Comparison of ENCODE assay signal across 13 cellular contexts in genomic region chr11:16603245-16603644, GRCh38.
DNase-seq lines count a peak whose midpoint lies in the region; ATAC-seq and TF ChIP-seq lines count a peak whose summit lies in the region.
"Had no signal": no experiment of that assay in that cellular context is flagged by ENCODE, and none has a peak within 500 bp of the region (broad histone marks: within the 10 kb centered on the region; RNA-seq: fewer than 3 reads in every experiment).

No MANE protein-coding gene starts in this region.

- no peaks in the 10 kb centered on the region for H3K36me3 Mint-ChIP-seq in glutamatergic neuron (ENCODE audit: unreplicated experiment)
- H3K36me3 Mint-ChIP-seq: activated naive CD8-positive, alpha-beta T cell treated with anti-CD3 and anti-CD28 coated beads, Interleukin-2, amount 10 ng/mL, durations not matched to agents 7 days and 5 days had no signal

- H3K27me3 ChIP-seq in osteoblast (ENCODE audit: insufficient read depth, low read length) = peaks cover 32% of the 10 kb centered on the region

- no peak overlapping the region for H3K4me2 ChIP-seq in osteoblast (ENCODE audit: insufficient read depth, low read length)

- in situ Hi-C loops in SK-MEL-5 (cut with HindIII; ENCODE audit: low pct_unique_long_range_greater_than_20kb, low sequenced_read_pairs) = no loop called here

- H3K27me3 Mint-ChIP-seq in glutamatergic neuron (ENCODE audit: unreplicated experiment) = peaks cover 16% of the 10 kb centered on the region

- H3K4me3 Mint-ChIP-seq in glutamatergic neuron (ENCODE audit: unreplicated experiment) = peak overlapping the region; percentile 78
- H3K4me3 Mint-ChIP-seq: activated CD8-positive, alpha-beta T cell treated with anti-CD3 and anti-CD28 coated beads for 36 hours; activated naive CD8-positive, alpha-beta T cell treated with anti-CD3 and anti-CD28 coated beads, Interleukin-2, amount 10 ng/mL, durations not matched to agents 7 days and 5 days; T-helper 1 cell treated with Interleukin-12 subunit alpha and Interleukin-12 subunit beta and Interleukin-4 antibody, amounts not matched to agents 30 μg/mL and 1 μg/mL, for 36 hours had no signal

- no peaks in the 10 kb centered on the region for H3K36me3 ChIP-seq in osteoblast (ENCODE audit: insufficient read depth, low read length)

- H3K4me1 ChIP-seq in osteoblast (ENCODE audit: insufficient read depth, low read length) = peaks cover 10% of the 10 kb centered on the region

- H3K27ac Mint-ChIP-seq in glutamatergic neuron (ENCODE audit: unreplicated experiment) = no peak overlapping the region
- H3K27ac Mint-ChIP-seq: activated CD8-positive, alpha-beta T cell treated with anti-CD3 and anti-CD28 coated beads for 36 hours; activated naive CD8-positive, alpha-beta T cell treated with anti-CD3 and anti-CD28 coated beads, Interleukin-2, amount 10 ng/mL, durations not matched to agents 7 days and 5 days; T-helper 1 cell treated with Interleukin-12 subunit alpha and Interleukin-12 subunit beta and Interleukin-4 antibody, amounts not matched to agents 30 μg/mL and 1 μg/mL, for 36 hours had no signal

- H2AFZ ChIP-seq in osteoblast (ENCODE audit: low read length) = no peak overlapping the region

- no peaks in the 10 kb centered on the region for H3K79me2 ChIP-seq in osteoblast (ENCODE audit: insufficient read depth, low read length)

- peaks cover 5% of the 10 kb centered on the region for H3K9me3 Mint-ChIP-seq in glutamatergic neuron (ENCODE audit: unreplicated experiment)
- H3K9me3 Mint-ChIP-seq: activated CD8-positive, alpha-beta T cell treated with anti-CD3 and anti-CD28 coated beads for 36 hours; activated naive CD8-positive, alpha-beta T cell treated with anti-CD3 and anti-CD28 coated beads, Interleukin-2, amount 10 ng/mL, durations not matched to agents 7 days and 5 days; T-helper 1 cell treated with Interleukin-12 subunit alpha and Interleukin-12 subunit beta and Interleukin-4 antibody, amounts not matched to agents 30 μg/mL and 1 μg/mL, for 36 hours had no signal

- peaks cover 5% of the 10 kb centered on the region for H3K4me1 Mint-ChIP-seq in glutamatergic neuron (ENCODE audit: low read depth, unreplicated experiment)

- ATAC-seq in HG03095 (IDR thresholded peaks at IDR 0.05; ENCODE audit: unreplicated experiment) (no peak), HG02588 (IDR thresholded peaks at IDR 0.05; ENCODE audit: unreplicated experiment) (no peak), GM21360 (IDR thresholded peaks at IDR 0.05; ENCODE audit: unreplicated experiment) (no peak)
- ATAC-seq: activated CD8-positive, alpha-beta T cell treated with anti-CD3 and anti-CD28 coated beads for 36 hours had no signal

- H4K20me1 ChIP-seq in osteoblast (ENCODE audit: insufficient read depth, low read length) = no peaks in the 10 kb centered on the region

- TF ChIP-seq CTCF in glutamatergic neuron (IDR thresholded peaks at IDR 0.05; ENCODE audit: partially characterized antibody, unreplicated experiment) (no peak), osteoblast (IDR thresholded peaks at IDR 0.05; ENCODE audit: extremely low read depth, low read depth, low read length) (no peak)

- DNase-seq in ELF-1 (ENCODE audit: low read depth, low spot score) (peak; percentile 33), SK-MEL-5 (ENCODE audit: low read depth, low spot score) (peak; percentile 75), glutamatergic neuron (no peak), osteoblast (ENCODE audit: insufficient read length, low spot score, missing footprints) (peak; percentile 50), H4 (ENCODE audit: low spot score) (no peak)
- DNase-seq: activated CD8-positive, alpha-beta T cell treated with anti-CD3 and anti-CD28 coated beads for 36 hours; activated naive CD8-positive, alpha-beta T cell treated with anti-CD3 and anti-CD28 coated beads, Interleukin-2, amount 10 ng/mL, durations not matched to agents 7 days and 5 days; CD4-positive, CD25-positive, alpha-beta regulatory T cell; NCI-H1930 had no signal

- no peak overlapping the region for H3K4me3 ChIP-seq in osteoblast (ENCODE audit: insufficient read depth, low read length)

- H3K9me3 ChIP-seq in osteoblast (ENCODE audit: low read depth, low read length) = no peaks in the 10 kb centered on the region

- no peak overlapping the region for H3K27ac ChIP-seq in osteoblast (ENCODE audit: low read depth, low read length)

Comparison
In these comparisons a context has a peak if more than half of its experiments do, and no peak if none do; other contexts are left out.
1. DNase-seq: peak in ELF-1 (single experiment), SK-MEL-5 (single experiment) and osteoblast (single experiment); none in glutamatergic neuron (single experiment) and H4 (single experiment).